In genomic region chr12:78293039-78293686, GRCh38 we compare ENCODE assay signal across 18 cellular contexts.
DNase-seq lines count a peak whose midpoint lies in the region; ATAC-seq and TF ChIP-seq lines count a peak whose summit lies in the region.
"Had no signal": no experiment of that assay in that cellular context is flagged by ENCODE, and none has a peak within 500 bp of the region (broad histone marks: within the 10 kb centered on the region; RNA-seq: fewer than 3 reads in every experiment).

No MANE protein-coding gene starts in this region.

- intact Hi-C loops in transverse colon (cut with DNase I; ENCODE audit: low total_unique reads): no loop called here

- in situ Hi-C loops in transverse colon (cut with MboI; ENCODE audit: low pct_ligation_motif_present in 1 of 4, low pct_unique_long_range_greater_than_20kb in 1 of 4, low sequenced_read_pairs in 3 of 4) (no loop called here), GM13977 (cut with MboI; ENCODE audit: low pct_unique_long_range_greater_than_20kb, low sequenced_read_pairs, unreplicated experiment) (no loop called here)

- no peak for TF ChIP-seq CTCF in transverse colon (IDR thresholded peaks at IDR 0.05)
- TF ChIP-seq CTCF in GM13977 (IDR thresholded peaks at IDR 0.05; ENCODE audit: extremely low read depth, insufficient read depth, missing control alignments): no peak

- H3K9ac ChIP-seq in adipocyte (ENCODE audit: low read length): no peak overlapping the region
- H3K9ac ChIP-seq: neural progenitor cell had no signal

- H3K4me1 ChIP-seq in adipocyte (ENCODE audit: control insufficient read depth, insufficient read depth, low read length) (peaks cover 31% of the 10 kb centered on the region), transverse colon (peaks cover 0 to 17% (median 4%) of the 10 kb centered on the region in 4 donors)
- H3K4me1 ChIP-seq: heart left ventricle, neural progenitor cell, tibial artery had no signal

- WGBS in transverse colon (ENCODE audit: low coverage in 1 of 2), 2 donors: 22 to 50% methylated on average over 1 of the region's 1 CpG

- H3K36me3 ChIP-seq in adipocyte (ENCODE audit: control insufficient read depth, insufficient read depth, low read length, severe bottlenecking) (no peaks in the 10 kb centered on the region), transverse colon (no peaks in the 10 kb centered on the region), H7 (replicated peaks; ENCODE audit: control insufficient read depth, insufficient read depth, low read length) (no peaks in the 10 kb centered on the region)
- H3K36me3 ChIP-seq: heart left ventricle, neural progenitor cell, tibial artery had no signal

- TF ChIP-seq EP300 in transverse colon (IDR thresholded peaks at IDR 0.05; ENCODE audit: low read depth): no peak

- peak overlapping the region; percentile 4 to 74 (median 46) for H3K27ac ChIP-seq in transverse colon
- H3K27ac ChIP-seq: heart left ventricle, neural progenitor cell, tibial artery had no signal

- no peak for ATAC-seq in HG03354 (IDR thresholded peaks at IDR 0.05; ENCODE audit: poor library complexity, severe bottlenecking, unreplicated experiment)
- ATAC-seq: activated CD4-positive, alpha-beta T cell treated with anti-CD3 and anti-CD28 coated beads for 36 hours; heart left ventricle; left ventricle myocardium superior had no signal

- DNase-seq in NCI-H748 (lab: John Stamatoyannopoulos, UW; ENCODE audit: unreplicated experiment): peak; percentile 46
- DNase-seq in NCI-H748 treated with DMSO at 0.1 percent for 48 hours (lab: John Stamatoyannopoulos, UW): no peak
- peak; percentile 15 for DNase-seq in adipocyte (ENCODE audit: low read depth)
- DNase-seq in iris pigment epithelial cell (ENCODE audit: low read depth): peak; percentile 71
- DNase-seq in transverse colon: no peak
- DNase-seq in H7: no peak
- DNase-seq in GM13977 (ENCODE audit: low spot score): no peak
- DNase-seq: activated CD4-positive, alpha-beta T cell treated with anti-CD3 and anti-CD28 coated beads for 36 hours; activated T-cell treated with anti-CD3 and anti-CD28 coated beads, Interleukin-2, amount 50 U/mL, for 24 hours; amniotic stem cell; DMS 273 treated with DMSO at 0.1 percent for 48 hours; heart left ventricle; left ventricle myocardium superior; MM.1S; stimulated activated CD4-positive, alpha-beta T cell treated with anti-CD3 and anti-CD28 coated beads, Interleukin-15, amount 100 ng/mL, for 24 hours; tibial artery had no signal

- TF ChIP-seq POLR2A in transverse colon (IDR thresholded peaks at IDR 0.05): no peak

- no peaks in the 10 kb centered on the region for H3K27me3 ChIP-seq in adipocyte (replicated peaks; ENCODE audit: control insufficient read depth, insufficient read depth, low read length)
- H3K27me3 ChIP-seq in transverse colon: no peaks in the 10 kb centered on the region
- no peaks in the 10 kb centered on the region for H3K27me3 ChIP-seq in H7 (ENCODE audit: control insufficient read depth, insufficient read depth, low read length)
- H3K27me3 ChIP-seq: heart left ventricle, neural progenitor cell, tibial artery had no signal

- H3K4me3 ChIP-seq in adipocyte (ENCODE audit: low read length): no peak overlapping the region
- H3K4me3 ChIP-seq in transverse colon: no peak overlapping the region
- H3K4me3 ChIP-seq in H7 (ENCODE audit: insufficient read depth, low read depth, low read length): no peak overlapping the region
- H3K4me3 ChIP-seq: heart left ventricle, neural progenitor cell, tibial artery had no signal

- H3K9me3 ChIP-seq in adipocyte (ENCODE audit: control insufficient read depth, low read length) (no peaks in the 10 kb centered on the region), transverse colon (no peaks in the 10 kb centered on the region)
- H3K9me3 ChIP-seq: heart left ventricle, tibial artery had no signal

Comparison
In these comparisons a context has a peak if more than half of its experiments do, and no peak if none do; other contexts are left out.
1. DNase-seq: peak in NCI-H748 (single experiment), adipocyte (single experiment) and iris pigment epithelial cell (single experiment); none in NCI-H748 treated with DMSO at 0.1 percent for 48 hours (single experiment), transverse colon (single experiment), H7 (single experiment) and GM13977 (single experiment).